In genomic region chr10:114824396-114824795, GRCh38 we compare ENCODE assay signal across 10 cellular contexts. TPM values are rescaled to one million over a fixed set of nuclear protein-coding genes. Genes with fewer than 3 reads are reported as not detected.
DNase-seq lines count a peak whose midpoint lies in the region; ATAC-seq and TF ChIP-seq lines count a peak whose summit lies in the region.
"Had no signal": no experiment of that assay in that cellular context is flagged by ENCODE, and none has a peak within 500 bp of the region (broad histone marks: within the 10 kb centered on the region; RNA-seq: fewer than 3 reads in every experiment).

No MANE protein-coding gene starts in this region.

- TF ChIP-seq EP300 in transverse colon (IDR thresholded peaks at IDR 0.05; ENCODE audit: low read depth) = no peak

- H3K79me2 ChIP-seq in OCI-LY3 (ENCODE audit: low read length) = peaks cover 73% of the 10 kb centered on the region

- H3K9me3 ChIP-seq in OCI-LY3 (ENCODE audit: insufficient read depth, low read length) (no peaks in the 10 kb centered on the region), endocrine pancreas (ENCODE audit: control insufficient read depth, low read length) (no peaks in the 10 kb centered on the region), neutrophil (no peaks in the 10 kb centered on the region), transverse colon (no peaks in the 10 kb centered on the region)

- TF ChIP-seq CTCF in OCI-LY3 (IDR thresholded peaks at IDR 0.05; ENCODE audit: low read depth, low read length) (no peak), neutrophil (IDR thresholded peaks at IDR 0.05) (no peak), transverse colon (IDR thresholded peaks at IDR 0.05) (no peak)

- TF ChIP-seq POLR2A in transverse colon (IDR thresholded peaks at IDR 0.05) = no peak

- H3K4me3 ChIP-seq in OCI-LY3 (ENCODE audit: low read length) = peak overlapping the region; percentile 17; the same call in 1 of the 2 replicates
- H3K4me3 ChIP-seq in endocrine pancreas (ENCODE audit: control insufficient read depth, insufficient read depth, low read length) = peak overlapping the region; percentile 56
- H3K4me3 ChIP-seq in neutrophil (ENCODE audit: low read depth in 1 of 2, low read length in 1 of 2) = peak overlapping the region; percentile 8 to 74
- H3K4me3 ChIP-seq in transverse colon = peak overlapping the region in 1 of 4 donors; percentile 8

- H3K27ac ChIP-seq in OCI-LY3 (ENCODE audit: low read length) (peak overlapping the region; percentile 85; the same call in 1 of the 2 replicates), neutrophil (peak overlapping the region; percentile 96), transverse colon (no peak overlapping the region)

- no peak for ATAC-seq in HG03378 (IDR thresholded peaks at IDR 0.05; ENCODE audit: unreplicated experiment)
- no peak for ATAC-seq in GM18867 (IDR thresholded peaks at IDR 0.05; ENCODE audit: unreplicated experiment)

- H3K27me3 ChIP-seq in OCI-LY3 (ENCODE audit: low read depth, low read length) = no peaks in the 10 kb centered on the region; the same call in 1 of the 2 replicates
- H3K27me3 ChIP-seq in endocrine pancreas (ENCODE audit: control insufficient read depth, insufficient read depth, low read length) = no peaks in the 10 kb centered on the region
- H3K27me3 ChIP-seq in neutrophil = no peaks in the 10 kb centered on the region
- H3K27me3 ChIP-seq in transverse colon = no peaks in the 10 kb centered on the region

- peak; percentile 76 for DNase-seq in Caki2 (ENCODE audit: low read depth)
- no peak for DNase-seq in SK-N-DZ (ENCODE audit: low spot score)
- DNase-seq in transverse colon = no peak
- DNase-seq: cerebellar nuclear complex, GF-D8 had no signal

- H3K36me3 ChIP-seq in OCI-LY3 (replicated peaks; ENCODE audit: low read depth, low read length) (peaks cover 15% of the 10 kb centered on the region), endocrine pancreas (ENCODE audit: control insufficient read depth, insufficient read depth, low read length) (no peaks in the 10 kb centered on the region), neutrophil (no peaks in the 10 kb centered on the region), transverse colon (no peaks in the 10 kb centered on the region)

- no peak overlapping the region for H2AFZ ChIP-seq in OCI-LY3 (ENCODE audit: low read depth, low read length)

- H3K4me1 ChIP-seq in OCI-LY3 (ENCODE audit: low read length) (peaks cover 31% of the 10 kb centered on the region), endocrine pancreas (ENCODE audit: control insufficient read depth, insufficient read depth, low read length) (peaks cover 14% of the 10 kb centered on the region), neutrophil (ENCODE audit: control insufficient read depth in 1 of 2, insufficient read depth in 1 of 2, low read depth in 1 of 2, low read length in 1 of 2) (peaks cover 35 to 43% of the 10 kb centered on the region in 2 experiments), transverse colon (peaks cover 16 to 40% (median 20%) of the 10 kb centered on the region in 4 donors)

- peaks cover 4% of the 10 kb centered on the region; the same call in 1 of the 2 replicates for H4K20me1 ChIP-seq in OCI-LY3 (ENCODE audit: insufficient read depth, low read length)

- 77 to 78% methylated on average over 1 of the region's 1 CpG for WGBS in transverse colon (ENCODE audit: low coverage in 1 of 2), 2 donors

- intact Hi-C loops in transverse colon (cut with DNase I; ENCODE audit: low total_unique reads) = no loop called here

- no peak overlapping the region for H3K9ac ChIP-seq in OCI-LY3 (ENCODE audit: low read length)
- H3K9ac ChIP-seq in endocrine pancreas (ENCODE audit: control insufficient read depth, insufficient read depth, low read length) = no peak overlapping the region

- H3K4me2 ChIP-seq in OCI-LY3 (ENCODE audit: low read length) = peak overlapping the region; percentile 80

- in situ Hi-C loops in Caki2 (cut with HindIII; ENCODE audit: low pct_unique_long_range_greater_than_20kb, low sequenced_read_pairs) (no loop called here), transverse colon (cut with MboI; ENCODE audit: low pct_ligation_motif_present in 1 of 4, low pct_unique_long_range_greater_than_20kb in 1 of 4, low sequenced_read_pairs in 3 of 4) (no loop called here)

RNA-seq across cellular contexts. Expression of gene FHIP2A, which starts 2.8 kb away (rescaled TPM):
- total RNA-seq in Caki2 (2014; rRNA removed; shearing (Covaris generic); ENCODE audit: low replicate concordance) = 10.2 and 11.8 TPM in 2 replicates
- polyA plus RNA-seq in SK-N-DZ (2014; cell fraction: cytosol; rRNA removed) = 6.1 and 7.3 TPM in 2 replicates
- 19.5 and 20.6 TPM in 2 replicates for polyA plus RNA-seq in SK-N-DZ (2014; cell fraction: nucleus; rRNA removed)
- 100 to 1,000 TPM in 1 of 4 donors, 10 to 100 TPM in 3; 17.2 to 218 (median 25.5) TPM for total RNA-seq in transverse colon

Comparison
In these comparisons a context has a peak if more than half of its experiments do, and no peak if none do; other contexts are left out.
1. H3K27ac ChIP-seq: peak in OCI-LY3 (single experiment) and neutrophil (single experiment); none in transverse colon (0 of 4).